ENCODE assay signal across 2 cellular contexts in the genomic region with DNA sequence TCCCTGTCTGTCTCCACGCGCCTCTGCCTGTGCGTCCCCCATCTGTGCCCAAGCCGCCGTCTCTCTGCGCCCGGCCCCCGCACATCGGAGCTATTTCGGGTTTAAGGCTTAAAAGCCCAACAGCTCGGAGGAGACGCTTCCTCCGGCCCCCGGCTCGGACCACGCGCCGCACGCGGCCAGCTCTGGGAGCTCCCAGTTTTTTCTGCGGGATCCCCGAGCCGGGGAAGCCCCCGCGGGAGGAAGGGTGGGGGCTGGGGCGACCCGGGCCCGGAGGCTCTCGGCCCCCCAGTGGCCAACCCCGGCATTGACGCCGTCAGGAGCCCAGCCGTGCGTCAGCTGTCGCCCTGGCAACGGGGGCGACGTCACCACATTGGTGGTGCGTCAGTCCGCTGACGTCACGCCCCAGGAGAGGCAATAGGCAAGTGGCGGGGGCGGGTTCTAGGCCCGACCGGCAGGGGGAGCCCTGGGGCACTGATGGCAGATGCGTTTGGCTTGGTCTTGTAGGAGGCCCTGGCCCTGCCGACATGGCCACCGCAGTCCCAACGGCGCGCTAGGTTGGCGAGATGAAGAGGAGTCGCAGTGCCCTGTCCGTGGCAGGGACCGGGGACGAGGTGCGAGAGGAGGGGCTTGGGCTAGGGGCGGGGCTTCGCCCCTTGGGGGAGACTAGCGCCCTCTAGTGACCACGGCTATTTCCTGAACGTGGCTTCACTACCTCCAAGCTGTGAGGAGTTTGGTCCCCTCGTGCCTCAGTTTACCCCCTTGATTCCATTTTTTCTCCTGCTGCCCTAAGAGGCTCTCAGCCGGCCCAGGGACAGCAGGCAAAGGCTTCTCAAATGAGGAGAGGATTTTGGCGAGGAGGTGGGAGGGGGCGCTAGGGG.
A peak's percentile ranks its signal among the peaks of the same experiment; 100 is the strongest.
TF ChIP-seq lines count a peak whose summit lies in the region.

No MANE protein-coding gene starts in this region.

TF ChIP-seq in GM12891, 5 proteins besides CTCF, POLR2A, EP300 and RAD21:
- TF ChIP-seq TAF1 (IDR thresholded peaks at IDR 0.05; ENCODE audit: low read depth, low read length) (no peak), PAX5 (IDR thresholded peaks at IDR 0.05; ENCODE audit: insufficient read depth, low read length, severe bottlenecking) (peak; percentile 13)

TF ChIP-seq in K562, 482 proteins besides CTCF, POLR2A, EP300 and RAD21 (continues in another document):
- peak; percentile 98 for TF ChIP-seq HIVEP1 (CRISPR knock-in tag; IDR thresholded peaks at IDR 0.05)
- TF ChIP-seq ZSCAN29 (IDR thresholded peaks at IDR 0.05): no peak
- no peak; the same call in 1 of the 2 replicates for TF ChIP-seq ZNF41 (CRISPR knock-in tag; conservative IDR thresholded peaks at IDR 0.05)
- no peak for TF ChIP-seq ZNF785 (CRISPR knock-in tag; IDR thresholded peaks at IDR 0.05)
- TF ChIP-seq, protein P1, sequence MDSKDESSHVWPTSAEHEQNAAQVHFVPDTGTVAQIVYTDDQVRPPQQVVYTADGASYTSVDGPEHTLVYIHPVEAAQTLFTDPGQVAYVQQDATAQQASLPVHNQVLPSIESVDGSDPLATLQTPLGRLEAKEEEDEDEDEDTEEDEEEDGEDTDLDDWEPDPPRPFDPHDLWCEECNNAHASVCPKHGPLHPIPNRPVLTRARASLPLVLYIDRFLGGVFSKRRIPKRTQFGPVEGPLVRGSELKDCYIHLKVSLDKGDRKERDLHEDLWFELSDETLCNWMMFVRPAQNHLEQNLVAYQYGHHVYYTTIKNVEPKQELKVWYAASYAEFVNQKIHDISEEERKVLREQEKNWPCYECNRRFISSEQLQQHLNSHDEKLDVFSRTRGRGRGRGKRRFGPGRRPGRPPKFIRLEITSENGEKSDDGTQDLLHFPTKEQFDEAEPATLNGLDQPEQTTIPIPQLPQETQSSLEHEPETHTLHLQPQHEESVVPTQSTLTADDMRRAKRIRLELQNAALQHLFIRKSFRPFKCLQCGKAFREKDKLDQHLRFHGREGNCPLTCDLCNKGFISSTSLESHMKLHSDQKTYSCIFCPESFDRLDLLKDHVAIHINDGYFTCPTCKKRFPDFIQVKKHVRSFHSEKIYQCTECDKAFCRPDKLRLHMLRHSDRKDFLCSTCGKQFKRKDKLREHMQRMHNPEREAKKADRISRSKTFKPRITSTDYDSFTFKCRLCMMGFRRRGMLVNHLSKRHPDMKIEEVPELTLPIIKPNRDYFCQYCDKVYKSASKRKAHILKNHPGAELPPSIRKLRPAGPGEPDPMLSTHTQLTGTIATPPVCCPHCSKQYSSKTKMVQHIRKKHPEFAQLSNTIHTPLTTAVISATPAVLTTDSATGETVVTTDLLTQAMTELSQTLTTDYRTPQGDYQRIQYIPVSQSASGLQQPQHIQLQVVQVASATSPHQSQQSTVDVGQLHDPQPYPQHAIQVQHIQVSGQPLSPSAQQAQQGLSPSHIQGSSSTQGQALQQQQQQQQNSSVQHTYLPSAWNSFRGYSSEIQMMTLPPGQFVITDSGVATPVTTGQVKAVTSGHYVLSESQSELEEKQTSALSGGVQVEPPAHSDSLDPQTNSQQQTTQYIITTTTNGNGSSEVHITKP (IDR thresholded peaks at IDR 0.05; ENCODE audit: partially characterized antibody): peak; percentile 56
- peak; percentile 68; the same call in 1 of the 2 replicates for TF ChIP-seq ZNF766 (CRISPR knock-in tag; conservative IDR thresholded peaks at IDR 0.05)
- TF ChIP-seq, protein P2, sequence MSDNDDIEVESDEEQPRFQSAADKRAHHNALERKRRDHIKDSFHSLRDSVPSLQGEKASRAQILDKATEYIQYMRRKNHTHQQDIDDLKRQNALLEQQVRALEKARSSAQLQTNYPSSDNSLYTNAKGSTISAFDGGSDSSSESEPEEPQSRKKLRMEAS (CRISPR knock-in tag; IDR thresholded peaks at IDR 0.05): peak; percentile 84
- TF ChIP-seq, protein P3, sequence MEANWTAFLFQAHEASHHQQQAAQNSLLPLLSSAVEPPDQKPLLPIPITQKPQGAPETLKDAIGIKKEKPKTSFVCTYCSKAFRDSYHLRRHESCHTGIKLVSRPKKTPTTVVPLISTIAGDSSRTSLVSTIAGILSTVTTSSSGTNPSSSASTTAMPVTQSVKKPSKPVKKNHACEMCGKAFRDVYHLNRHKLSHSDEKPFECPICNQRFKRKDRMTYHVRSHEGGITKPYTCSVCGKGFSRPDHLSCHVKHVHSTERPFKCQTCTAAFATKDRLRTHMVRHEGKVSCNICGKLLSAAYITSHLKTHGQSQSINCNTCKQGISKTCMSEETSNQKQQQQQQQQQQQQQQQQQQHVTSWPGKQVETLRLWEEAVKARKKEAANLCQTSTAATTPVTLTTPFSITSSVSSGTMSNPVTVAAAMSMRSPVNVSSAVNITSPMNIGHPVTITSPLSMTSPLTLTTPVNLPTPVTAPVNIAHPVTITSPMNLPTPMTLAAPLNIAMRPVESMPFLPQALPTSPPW (CRISPR knock-in tag; IDR thresholded peaks at IDR 0.05): peak; percentile 99
- TF ChIP-seq, protein P4, sequence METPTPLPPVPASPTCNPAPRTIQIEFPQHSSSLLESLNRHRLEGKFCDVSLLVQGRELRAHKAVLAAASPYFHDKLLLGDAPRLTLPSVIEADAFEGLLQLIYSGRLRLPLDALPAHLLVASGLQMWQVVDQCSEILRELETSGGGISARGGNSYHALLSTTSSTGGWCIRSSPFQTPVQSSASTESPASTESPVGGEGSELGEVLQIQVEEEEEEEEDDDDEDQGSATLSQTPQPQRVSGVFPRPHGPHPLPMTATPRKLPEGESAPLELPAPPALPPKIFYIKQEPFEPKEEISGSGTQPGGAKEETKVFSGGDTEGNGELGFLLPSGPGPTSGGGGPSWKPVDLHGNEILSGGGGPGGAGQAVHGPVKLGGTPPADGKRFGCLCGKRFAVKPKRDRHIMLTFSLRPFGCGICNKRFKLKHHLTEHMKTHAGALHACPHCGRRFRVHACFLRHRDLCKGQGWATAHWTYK (CRISPR knock-in tag; IDR thresholded peaks at IDR 0.05): peak; percentile 94; the same call in 1 of the 2 replicates
- TF ChIP-seq LARP7 (IDR thresholded peaks at IDR 0.05): no peak
- no peak for TF ChIP-seq PRPF4 (IDR thresholded peaks at IDR 0.05; ENCODE audit: insufficient read depth, low read depth, low read length, poor library complexity, severe bottlenecking)
- TF ChIP-seq NCOA2 (IDR thresholded peaks at IDR 0.05; ENCODE audit: partially characterized antibody in 2 of 2): no peak
- no peak for TF ChIP-seq HNRNPLL (IDR thresholded peaks at IDR 0.05; ENCODE audit: low read depth, low read length, poor library complexity, severe bottlenecking)
- peak; percentile 45 for TF ChIP-seq PML (IDR thresholded peaks at IDR 0.05; ENCODE audit: low read length)
- TF ChIP-seq, protein P5, sequence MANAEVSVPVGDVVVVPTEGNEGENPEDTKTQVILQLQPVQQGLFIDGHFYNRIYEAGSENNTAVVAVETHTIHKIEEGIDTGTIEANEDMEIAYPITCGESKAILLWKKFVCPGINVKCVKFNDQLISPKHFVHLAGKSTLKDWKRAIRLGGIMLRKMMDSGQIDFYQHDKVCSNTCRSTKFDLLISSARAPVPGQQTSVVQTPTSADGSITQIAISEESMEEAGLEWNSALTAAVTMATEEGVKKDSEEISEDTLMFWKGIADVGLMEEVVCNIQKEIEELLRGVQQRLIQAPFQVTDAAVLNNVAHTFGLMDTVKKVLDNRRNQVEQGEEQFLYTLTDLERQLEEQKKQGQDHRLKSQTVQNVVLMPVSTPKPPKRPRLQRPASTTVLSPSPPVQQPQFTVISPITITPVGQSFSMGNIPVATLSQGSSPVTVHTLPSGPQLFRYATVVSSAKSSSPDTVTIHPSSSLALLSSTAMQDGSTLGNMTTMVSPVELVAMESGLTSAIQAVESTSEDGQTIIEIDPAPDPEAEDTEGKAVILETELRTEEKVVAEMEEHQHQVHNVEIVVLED (CRISPR knock-in tag; IDR thresholded peaks at IDR 0.05): peak; percentile 67
- TF ChIP-seq SP1 (CRISPR knock-in tag; IDR thresholded peaks at IDR 0.05): peak; percentile 100
- TF ChIP-seq, protein P6, sequence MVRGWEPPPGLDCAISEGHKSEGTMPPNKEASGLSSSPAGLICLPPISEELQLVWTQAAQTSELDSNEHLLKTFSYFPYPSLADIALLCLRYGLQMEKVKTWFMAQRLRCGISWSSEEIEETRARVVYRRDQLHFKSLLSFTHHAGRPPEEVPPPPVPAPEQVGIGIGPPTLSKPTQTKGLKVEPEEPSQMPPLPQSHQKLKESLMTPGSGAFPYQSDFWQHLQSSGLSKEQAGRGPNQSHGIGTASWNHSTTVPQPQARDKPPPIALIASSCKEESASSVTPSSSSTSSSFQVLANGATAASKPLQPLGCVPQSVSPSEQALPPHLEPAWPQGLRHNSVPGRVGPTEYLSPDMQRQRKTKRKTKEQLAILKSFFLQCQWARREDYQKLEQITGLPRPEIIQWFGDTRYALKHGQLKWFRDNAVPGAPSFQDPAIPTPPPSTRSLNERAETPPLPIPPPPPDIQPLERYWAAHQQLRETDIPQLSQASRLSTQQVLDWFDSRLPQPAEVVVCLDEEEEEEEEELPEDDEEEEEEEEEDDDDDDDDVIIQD (CRISPR knock-in tag; IDR thresholded peaks at IDR 0.05): no peak
- TF ChIP-seq CREB1 (IDR thresholded peaks at IDR 0.05): peak; percentile 100
- peak; percentile 100 for TF ChIP-seq CREB1 (CRISPR knock-in tag; IDR thresholded peaks at IDR 0.05)
- peak; percentile 75; the same call in 1 of the 2 replicates for TF ChIP-seq ZNF12 (CRISPR knock-in tag; IDR thresholded peaks at IDR 0.05)
- TF ChIP-seq, protein P7, sequence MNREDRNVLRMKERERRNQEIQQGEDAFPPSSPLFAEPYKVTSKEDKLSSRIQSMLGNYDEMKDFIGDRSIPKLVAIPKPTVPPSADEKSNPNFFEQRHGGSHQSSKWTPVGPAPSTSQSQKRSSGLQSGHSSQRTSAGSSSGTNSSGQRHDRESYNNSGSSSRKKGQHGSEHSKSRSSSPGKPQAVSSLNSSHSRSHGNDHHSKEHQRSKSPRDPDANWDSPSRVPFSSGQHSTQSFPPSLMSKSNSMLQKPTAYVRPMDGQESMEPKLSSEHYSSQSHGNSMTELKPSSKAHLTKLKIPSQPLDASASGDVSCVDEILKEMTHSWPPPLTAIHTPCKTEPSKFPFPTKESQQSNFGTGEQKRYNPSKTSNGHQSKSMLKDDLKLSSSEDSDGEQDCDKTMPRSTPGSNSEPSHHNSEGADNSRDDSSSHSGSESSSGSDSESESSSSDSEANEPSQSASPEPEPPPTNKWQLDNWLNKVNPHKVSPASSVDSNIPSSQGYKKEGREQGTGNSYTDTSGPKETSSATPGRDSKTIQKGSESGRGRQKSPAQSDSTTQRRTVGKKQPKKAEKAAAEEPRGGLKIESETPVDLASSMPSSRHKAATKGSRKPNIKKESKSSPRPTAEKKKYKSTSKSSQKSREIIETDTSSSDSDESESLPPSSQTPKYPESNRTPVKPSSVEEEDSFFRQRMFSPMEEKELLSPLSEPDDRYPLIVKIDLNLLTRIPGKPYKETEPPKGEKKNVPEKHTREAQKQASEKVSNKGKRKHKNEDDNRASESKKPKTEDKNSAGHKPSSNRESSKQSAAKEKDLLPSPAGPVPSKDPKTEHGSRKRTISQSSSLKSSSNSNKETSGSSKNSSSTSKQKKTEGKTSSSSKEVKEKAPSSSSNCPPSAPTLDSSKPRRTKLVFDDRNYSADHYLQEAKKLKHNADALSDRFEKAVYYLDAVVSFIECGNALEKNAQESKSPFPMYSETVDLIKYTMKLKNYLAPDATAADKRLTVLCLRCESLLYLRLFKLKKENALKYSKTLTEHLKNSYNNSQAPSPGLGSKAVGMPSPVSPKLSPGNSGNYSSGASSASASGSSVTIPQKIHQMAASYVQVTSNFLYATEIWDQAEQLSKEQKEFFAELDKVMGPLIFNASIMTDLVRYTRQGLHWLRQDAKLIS (CRISPR knock-in tag; IDR thresholded peaks at IDR 0.05): peak; percentile 93; the same call in 1 of the 2 replicates
- peak; percentile 95 for TF ChIP-seq JUND (IDR thresholded peaks at IDR 0.05; ENCODE audit: borderline replicate concordance, low read depth, low read length)
- peak; percentile 92; the same call in 2 of the 3 replicates for TF ChIP-seq JUND (tag; IDR thresholded peaks at IDR 0.05; ENCODE audit: borderline replicate concordance, low read depth, low read length)
- no peak for TF ChIP-seq ELF4 (CRISPR knock-in tag; IDR thresholded peaks at IDR 0.05)
- TF ChIP-seq PTTG1 (tag; IDR thresholded peaks at IDR 0.05; ENCODE audit: low read depth): no peak
- no peak for TF ChIP-seq CCAR2 (IDR thresholded peaks at IDR 0.05; ENCODE audit: low read depth, low read length)
- TF ChIP-seq, protein P8, sequence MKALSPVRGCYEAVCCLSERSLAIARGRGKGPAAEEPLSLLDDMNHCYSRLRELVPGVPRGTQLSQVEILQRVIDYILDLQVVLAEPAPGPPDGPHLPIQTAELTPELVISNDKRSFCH (CRISPR knock-in tag; IDR thresholded peaks at IDR 0.05): no peak
- TF ChIP-seq, protein P8 (tag; IDR thresholded peaks at IDR 0.05): peak; percentile 88
- TF ChIP-seq ZNF717 (CRISPR knock-in tag; IDR thresholded peaks at IDR 0.05): peak; percentile 75
- TF ChIP-seq HEY1 (CRISPR knock-in tag; IDR thresholded peaks at IDR 0.05; ENCODE audit: borderline replicate concordance): no peak
- TF ChIP-seq WHSC1 (IDR thresholded peaks at IDR 0.05; ENCODE audit: low read length): no peak
- no peak for TF ChIP-seq HNRNPL (IDR thresholded peaks at IDR 0.05; ENCODE audit: low read depth, low read length)
- peak; percentile 2; the same call in 1 of the 2 replicates for TF ChIP-seq BHLHE40 (IDR thresholded peaks at IDR 0.05; ENCODE audit: low read length)
- TF ChIP-seq, protein P9, sequence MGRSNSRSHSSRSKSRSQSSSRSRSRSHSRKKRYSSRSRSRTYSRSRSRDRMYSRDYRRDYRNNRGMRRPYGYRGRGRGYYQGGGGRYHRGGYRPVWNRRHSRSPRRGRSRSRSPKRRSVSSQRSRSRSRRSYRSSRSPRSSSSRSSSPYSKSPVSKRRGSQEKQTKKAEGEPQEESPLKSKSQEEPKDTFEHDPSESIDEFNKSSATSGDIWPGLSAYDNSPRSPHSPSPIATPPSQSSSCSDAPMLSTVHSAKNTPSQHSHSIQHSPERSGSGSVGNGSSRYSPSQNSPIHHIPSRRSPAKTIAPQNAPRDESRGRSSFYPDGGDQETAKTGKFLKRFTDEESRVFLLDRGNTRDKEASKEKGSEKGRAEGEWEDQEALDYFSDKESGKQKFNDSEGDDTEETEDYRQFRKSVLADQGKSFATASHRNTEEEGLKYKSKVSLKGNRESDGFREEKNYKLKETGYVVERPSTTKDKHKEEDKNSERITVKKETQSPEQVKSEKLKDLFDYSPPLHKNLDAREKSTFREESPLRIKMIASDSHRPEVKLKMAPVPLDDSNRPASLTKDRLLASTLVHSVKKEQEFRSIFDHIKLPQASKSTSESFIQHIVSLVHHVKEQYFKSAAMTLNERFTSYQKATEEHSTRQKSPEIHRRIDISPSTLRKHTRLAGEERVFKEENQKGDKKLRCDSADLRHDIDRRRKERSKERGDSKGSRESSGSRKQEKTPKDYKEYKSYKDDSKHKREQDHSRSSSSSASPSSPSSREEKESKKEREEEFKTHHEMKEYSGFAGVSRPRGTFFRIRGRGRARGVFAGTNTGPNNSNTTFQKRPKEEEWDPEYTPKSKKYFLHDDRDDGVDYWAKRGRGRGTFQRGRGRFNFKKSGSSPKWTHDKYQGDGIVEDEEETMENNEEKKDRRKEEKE (IDR thresholded peaks at IDR 0.05; ENCODE audit: borderline replicate concordance in 1 of 2, control insufficient read depth in 1 of 2, low read depth in 2 of 2, low read length in 1 of 2): no peak
- TF ChIP-seq ILK (tag; IDR thresholded peaks at IDR 0.05; ENCODE audit: borderline replicate concordance, low read depth): no peak
- no peak for TF ChIP-seq PURB (CRISPR knock-in tag; IDR thresholded peaks at IDR 0.05; ENCODE audit: low read depth)
